In the genomic region with DNA sequence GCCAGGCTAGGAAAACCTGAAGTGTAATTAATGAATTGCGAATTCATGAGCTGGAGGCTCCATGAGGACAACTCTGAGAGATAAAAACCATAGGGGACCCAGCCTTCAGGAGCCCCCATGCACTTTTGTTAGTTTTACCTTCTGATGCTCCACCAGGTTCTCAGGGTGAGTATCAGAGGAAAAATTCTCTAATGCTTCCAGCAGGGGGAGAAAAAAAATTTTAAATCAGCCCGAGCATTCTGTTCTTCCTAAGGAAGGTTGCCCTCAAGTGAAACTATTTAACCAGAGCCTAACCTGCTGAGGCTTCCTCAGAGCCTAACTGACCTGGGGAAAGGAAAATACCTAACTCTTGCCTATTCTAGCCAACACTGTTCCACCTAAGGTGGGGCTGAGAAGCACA, we compare ENCODE assay signal across 13 cellular contexts.
DNase-seq lines count a peak whose midpoint lies in the region; ATAC-seq, FAIRE-seq and TF ChIP-seq lines count a peak whose summit lies in the region.
"Had no signal": no experiment of that assay in that cellular context is flagged by ENCODE, and none has a peak within 500 bp of the region (broad histone marks: within the 10 kb centered on the region; RNA-seq: fewer than 3 reads in every experiment).

No MANE protein-coding gene starts in this region.

- FAIRE-seq in frontal cortex (lab: Jason Lieb, UNC), result no peak

- POLR2A ChIA-PET in WTC11 (lab: Charles Lee), result no interaction called here
- POLR2A ChIA-PET in naive thymus-derived CD4-positive, alpha-beta T cell (lab: Charles Lee), result no interaction called here

- no peaks in the 10 kb centered on the region for H3K27me3 ChIP-seq in BE2C
- H3K27me3 ChIP-seq in naive thymus-derived CD4-positive, alpha-beta T cell (ENCODE audit: control insufficient read depth in 2 of 2, insufficient read depth in 2 of 2, low read length in 2 of 2), result no peaks in the 10 kb centered on the region
- H3K27me3 ChIP-seq: BLaER1 treated with 17β-estradiol and CSF1 and Interleukin-3, amounts not matched to agents 10 nM and 100 nM had no signal

- no peaks in the 10 kb centered on the region for H3K36me3 ChIP-seq in BE2C
- no peaks in the 10 kb centered on the region for H3K36me3 ChIP-seq in naive thymus-derived CD4-positive, alpha-beta T cell (ENCODE audit: control insufficient read depth in 2 of 3, insufficient read depth in 3 of 3, low read length in 3 of 3)
- H3K36me3 ChIP-seq: BLaER1 treated with 17β-estradiol and CSF1 and Interleukin-3, amounts not matched to agents 10 nM and 100 nM had no signal

- no peaks in the 10 kb centered on the region for H3K4me1 ChIP-seq in BE2C
- peaks cover 6 to 20% of the 10 kb centered on the region in 2 donors for H3K4me1 ChIP-seq in naive thymus-derived CD4-positive, alpha-beta T cell (ENCODE audit: control insufficient read depth in 2 of 2, insufficient read depth in 2 of 2, low read length in 2 of 2)

- H3K4me1 Mint-ChIP-seq in WTC11, result peaks cover 35% of the 10 kb centered on the region
- peaks cover 20 to 48% (median 35%) of the 10 kb centered on the region in 7 donors for H3K4me1 Mint-ChIP-seq in naive thymus-derived CD4-positive, alpha-beta T cell

- H3K4me3 ChIP-seq in BE2C (ENCODE audit: low read depth, low read length), result no peak overlapping the region
- H3K4me3 ChIP-seq in naive thymus-derived CD4-positive, alpha-beta T cell (ENCODE audit: low read length), result no peak overlapping the region
- H3K4me3 ChIP-seq: BLaER1 treated with 17β-estradiol and CSF1 and Interleukin-3, amounts not matched to agents 10 nM and 100 nM had no signal

- no peaks in the 10 kb centered on the region for H3K9me3 ChIP-seq in BE2C
- no peaks in the 10 kb centered on the region for H3K9me3 ChIP-seq in naive thymus-derived CD4-positive, alpha-beta T cell (ENCODE audit: control insufficient read depth in 2 of 3, low read length in 3 of 3)

- CTCF ChIA-PET in WTC11 (lab: Charles Lee), result no interaction called here
- CTCF ChIA-PET in naive thymus-derived CD4-positive, alpha-beta T cell (lab: Charles Lee), result interaction anchor here (0.6 kb wide), 1 partner anchor 1078 kb away, joined by 4 read pairs; no protein-coding TSS in a partner anchor

- H3K4me3 Mint-ChIP-seq in WTC11, result no peak overlapping the region
- H3K4me3 Mint-ChIP-seq in naive thymus-derived CD4-positive, alpha-beta T cell, result no peak overlapping the region
- H3K4me3 Mint-ChIP-seq: activated T-cell treated with anti-CD3 and anti-CD28 coated beads, Interleukin-2, amount 50 U/mL, for 4 hours; naive thymus-derived CD8-positive, alpha-beta T cell had no signal

- DNase-seq in BE2C (no peak), Kasumi-1 (lab: John Stamatoyannopoulos, UW) (peak; percentile 19 to 45), WTC11 (ENCODE audit: low spot score) (no peak), left kidney (ENCODE audit: low read depth, low spot score) (peak; percentile 15), frontal cortex (ENCODE audit: low spot score in 2 of 2) (no peak)
- no peak for DNase-seq in naive thymus-derived CD4-positive, alpha-beta T cell
- no peak for DNase-seq in activated CD4-positive, CD25-positive, alpha-beta regulatory T cell treated with anti-CD3 and anti-CD28 coated beads, Interleukin-2, amount 50 U/mL, for 72 hours
- DNase-seq: activated T-cell treated with anti-CD3 and anti-CD28 coated beads, Interleukin-2, amount 50 U/mL, for 4 hours; naive thymus-derived CD8-positive, alpha-beta T cell; NCI-H2171 treated with DMSO at 0.1 percent for 48 hours had no signal

- no peak overlapping the region for H3K27ac ChIP-seq in naive thymus-derived CD4-positive, alpha-beta T cell (ENCODE audit: low read depth, low read length)

- no peaks in the 10 kb centered on the region for H3K36me3 Mint-ChIP-seq in WTC11
- no peaks in the 10 kb centered on the region for H3K36me3 Mint-ChIP-seq in naive thymus-derived CD4-positive, alpha-beta T cell
- H3K36me3 Mint-ChIP-seq: naive thymus-derived CD8-positive, alpha-beta T cell had no signal

- ATAC-seq in WTC11, result peak; percentile 75
- no peak for ATAC-seq in naive thymus-derived CD4-positive, alpha-beta T cell
- no peak for ATAC-seq in HG03097 (IDR thresholded peaks at IDR 0.05; ENCODE audit: low FRiP score, unreplicated experiment)
- ATAC-seq: activated T-cell treated with anti-CD3 and anti-CD28 coated beads, Interleukin-2, amount 50 U/mL, for 4 hours; naive thymus-derived CD8-positive, alpha-beta T cell; Right ventricle myocardium inferior had no signal

- no peak overlapping the region; the same call in 1 of the 2 replicates for H3K27ac Mint-ChIP-seq in WTC11
- H3K27ac Mint-ChIP-seq in naive thymus-derived CD4-positive, alpha-beta T cell, result no peak overlapping the region
- H3K27ac Mint-ChIP-seq: naive thymus-derived CD8-positive, alpha-beta T cell had no signal

- no peaks in the 10 kb centered on the region for H3K27me3 Mint-ChIP-seq in WTC11 (ENCODE audit: low read depth)
- peaks cover 0 to 7% (median 0%) of the 10 kb centered on the region in 5 donors for H3K27me3 Mint-ChIP-seq in naive thymus-derived CD4-positive, alpha-beta T cell
- H3K27me3 Mint-ChIP-seq: naive thymus-derived CD8-positive, alpha-beta T cell had no signal

- intact Hi-C loops in naive thymus-derived CD4-positive, alpha-beta T cell (cut with micrococcal nuclease), result loop anchor here in 1 of 2 donors (10.0 kb wide), 1 partner anchor 1248 kb away; the partner anchor contains the start of gene DHX15

- peak; percentile 37 for TF ChIP-seq CTCF in BE2C (IDR thresholded peaks at IDR 0.05; ENCODE audit: low read depth, low read length)
- peak; percentile 29; the same call in 1 of the 2 replicates for TF ChIP-seq CTCF in WTC11 (IDR thresholded peaks at IDR 0.05)

- no peaks in the 10 kb centered on the region for H3K9me3 Mint-ChIP-seq in WTC11
- peaks cover 0 to 8% (median 0%) of the 10 kb centered on the region in 11 donors for H3K9me3 Mint-ChIP-seq in naive thymus-derived CD4-positive, alpha-beta T cell

TF ChIP-seq in WTC11, 78 proteins besides CTCF, POLR2A, EP300 and RAD21:
- TF ChIP-seq, protein P1, sequence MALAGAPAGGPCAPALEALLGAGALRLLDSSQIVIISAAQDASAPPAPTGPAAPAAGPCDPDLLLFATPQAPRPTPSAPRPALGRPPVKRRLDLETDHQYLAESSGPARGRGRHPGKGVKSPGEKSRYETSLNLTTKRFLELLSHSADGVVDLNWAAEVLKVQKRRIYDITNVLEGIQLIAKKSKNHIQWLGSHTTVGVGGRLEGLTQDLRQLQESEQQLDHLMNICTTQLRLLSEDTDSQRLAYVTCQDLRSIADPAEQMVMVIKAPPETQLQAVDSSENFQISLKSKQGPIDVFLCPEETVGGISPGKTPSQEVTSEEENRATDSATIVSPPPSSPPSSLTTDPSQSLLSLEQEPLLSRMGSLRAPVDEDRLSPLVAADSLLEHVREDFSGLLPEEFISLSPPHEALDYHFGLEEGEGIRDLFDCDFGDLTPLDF (CRISPR knock-in tag; IDR thresholded peaks at IDR 0.05), result no peak
- TF ChIP-seq CDX4 (CRISPR knock-in tag; IDR thresholded peaks at IDR 0.05; ENCODE audit: borderline replicate concordance) (no peak), SMAD3 (CRISPR knock-in tag; IDR thresholded peaks at IDR 0.05; ENCODE audit: borderline replicate concordance) (no peak), ZBTB21 (CRISPR knock-in tag; IDR thresholded peaks at IDR 0.05; ENCODE audit: borderline replicate concordance) (no peak), JUN (CRISPR knock-in tag; IDR thresholded peaks at IDR 0.05) (no peak), ZNF671 (CRISPR knock-in tag; IDR thresholded peaks at IDR 0.05) (no peak), ETV6 (CRISPR knock-in tag; IDR thresholded peaks at IDR 0.05) (no peak), JAZF1 (CRISPR knock-in tag; IDR thresholded peaks at IDR 0.05) (no peak)
- TF ChIP-seq, protein P2, sequence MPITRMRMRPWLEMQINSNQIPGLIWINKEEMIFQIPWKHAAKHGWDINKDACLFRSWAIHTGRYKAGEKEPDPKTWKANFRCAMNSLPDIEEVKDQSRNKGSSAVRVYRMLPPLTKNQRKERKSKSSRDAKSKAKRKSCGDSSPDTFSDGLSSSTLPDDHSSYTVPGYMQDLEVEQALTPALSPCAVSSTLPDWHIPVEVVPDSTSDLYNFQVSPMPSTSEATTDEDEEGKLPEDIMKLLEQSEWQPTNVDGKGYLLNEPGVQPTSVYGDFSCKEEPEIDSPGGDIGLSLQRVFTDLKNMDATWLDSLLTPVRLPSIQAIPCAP (CRISPR knock-in tag; IDR thresholded peaks at IDR 0.05), result no peak

Comparison
In these comparisons a context has a peak if more than half of its experiments do, and no peak if none do; other contexts are left out.
1. DNase-seq: peak in Kasumi-1 (2 of 2) and left kidney (single experiment); none in BE2C (single experiment), WTC11 (single experiment), naive thymus-derived CD4-positive, alpha-beta T cell (0 of 9), activated CD4-positive, CD25-positive, alpha-beta regulatory T cell treated with anti-CD3 and anti-CD28 coated beads, Interleukin-2, amount 50 U/mL, for 72 hours (single experiment) and frontal cortex (0 of 2).